In the genomic region with DNA sequence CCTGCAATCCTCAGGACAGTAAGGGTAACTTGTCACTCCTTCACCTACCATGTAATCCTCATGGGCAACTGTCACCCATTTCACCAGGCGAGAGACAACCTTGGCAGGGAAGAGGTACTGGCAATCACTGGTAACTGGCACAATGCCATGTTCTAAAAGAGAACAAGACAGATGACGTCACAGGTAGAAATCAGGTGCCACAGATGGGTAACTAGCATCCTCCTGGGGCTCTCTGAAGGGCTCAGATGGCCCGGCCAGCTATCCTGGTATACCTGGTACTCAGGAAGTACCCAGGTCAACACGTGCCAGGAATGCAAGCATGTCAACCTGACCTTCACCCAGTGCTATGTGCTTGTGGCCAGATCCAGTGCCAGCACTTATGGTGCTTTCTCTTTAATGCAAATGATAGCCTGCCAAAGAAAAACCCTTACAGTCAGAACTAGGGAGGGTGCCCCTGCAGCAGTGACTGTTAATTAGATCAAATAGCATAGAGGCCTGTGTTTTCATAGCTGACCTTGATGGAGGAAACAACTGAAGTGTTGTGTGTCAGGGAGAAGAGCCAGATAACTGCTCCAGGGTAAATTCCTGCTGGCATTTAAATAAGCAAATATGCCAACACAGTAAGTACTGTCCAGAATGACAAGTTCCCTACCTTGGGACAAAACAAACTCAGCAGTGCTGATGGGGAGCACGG, we compare ENCODE assay signal across 21 cellular contexts. TPM values are rescaled to one million over a fixed set of nuclear protein-coding genes. Genes with fewer than 3 reads are reported as not detected.
A peak's percentile ranks its signal among the peaks of the same experiment; 100 is the strongest.
DNase-seq lines count a peak whose midpoint lies in the region; ATAC-seq and TF ChIP-seq lines count a peak whose summit lies in the region.
"Had no signal": no experiment of that assay in that cellular context is flagged by ENCODE, and none has a peak within 500 bp of the region (broad histone marks: within the 10 kb centered on the region; RNA-seq: fewer than 3 reads in every experiment).

No MANE protein-coding gene starts in this region.

- H3K27me3 Mint-ChIP-seq in endothelial cell (ENCODE audit: unreplicated experiment): peaks cover 1% of the 10 kb centered on the region
- H3K27me3 Mint-ChIP-seq: activated CD8-positive, alpha-beta T cell treated with anti-CD3 and anti-CD28 coated beads for 36 hours; CD4-positive, CD25-positive, alpha-beta regulatory T cell; effector memory CD8-positive, alpha-beta T cell; stimulated activated memory B cell treated with anti-CD40 and anti-IgM and Interleukin-4, amounts not matched to agents 10 μg/mL and 1 μg/mL and 100 μg/mL, for 72 hours had no signal

- no peaks in the 10 kb centered on the region for H3K9me3 Mint-ChIP-seq in endothelial cell (ENCODE audit: unreplicated experiment)
- H3K9me3 Mint-ChIP-seq: activated CD8-positive, alpha-beta T cell treated with anti-CD3 and anti-CD28 coated beads for 36 hours; CD4-positive, CD25-positive, alpha-beta regulatory T cell; effector memory CD8-positive, alpha-beta T cell; stimulated activated memory B cell treated with anti-CD40 and anti-IgM and Interleukin-4, amounts not matched to agents 10 μg/mL and 1 μg/mL and 100 μg/mL, for 72 hours had no signal

- H3K4me3 ChIP-seq in gastrocnemius medialis: no peak overlapping the region
- H3K4me3 ChIP-seq: Peyer's patch, transverse colon had no signal

- no peaks in the 10 kb centered on the region for H3K9me3 ChIP-seq in gastrocnemius medialis
- H3K9me3 ChIP-seq: Peyer's patch, transverse colon had no signal

- peak overlapping the region in 3 of 4 donors; percentile 23 to 58 (median 57) for H3K27ac ChIP-seq in gastrocnemius medialis
- H3K27ac ChIP-seq: Peyer's patch, transverse colon had no signal

- TF ChIP-seq POLR2A in gastrocnemius medialis (IDR thresholded peaks at IDR 0.05): no peak

- no peak for TF ChIP-seq CTCF in endothelial cell (IDR thresholded peaks at IDR 0.05; ENCODE audit: unreplicated experiment)
- TF ChIP-seq CTCF in gastrocnemius medialis (IDR thresholded peaks at IDR 0.05 in 4 of 5, conservative IDR thresholded peaks at IDR 0.05 in 1 of 5): no peak

- peaks cover 0 to 69% of the 10 kb centered on the region in 2 donors for H3K36me3 ChIP-seq in gastrocnemius medialis

- no peaks in the 10 kb centered on the region for H3K4me1 Mint-ChIP-seq in endothelial cell (ENCODE audit: unreplicated experiment)
- H3K4me1 Mint-ChIP-seq: CD4-positive, CD25-positive, alpha-beta regulatory T cell; stimulated activated memory B cell treated with anti-CD40 and anti-IgM and Interleukin-4, amounts not matched to agents 10 μg/mL and 1 μg/mL and 100 μg/mL, for 72 hours had no signal

- peak overlapping the region; percentile 73 for H3K4me3 Mint-ChIP-seq in endothelial cell (ENCODE audit: unreplicated experiment)
- H3K4me3 Mint-ChIP-seq: activated CD8-positive, alpha-beta T cell treated with anti-CD3 and anti-CD28 coated beads for 36 hours; effector memory CD8-positive, alpha-beta T cell; stimulated activated memory B cell treated with anti-CD40 and anti-IgM and Interleukin-4, amounts not matched to agents 10 μg/mL and 1 μg/mL and 100 μg/mL, for 72 hours had no signal

- in situ Hi-C loops in gastrocnemius medialis (cut with MboI; ENCODE audit: low sequenced_read_pairs in 4 of 4): no loop called here

- H3K4me1 ChIP-seq in gastrocnemius medialis: peaks cover 4 to 7% of the 10 kb centered on the region in 2 donors
- H3K4me1 ChIP-seq: Peyer's patch, transverse colon had no signal

- H3K27me3 ChIP-seq in gastrocnemius medialis: no peaks in the 10 kb centered on the region
- H3K27me3 ChIP-seq: Peyer's patch, transverse colon had no signal

- ATAC-seq in gastrocnemius medialis: peak; percentile 91 to 93
- ATAC-seq in GM19023 (IDR thresholded peaks at IDR 0.05; ENCODE audit: unreplicated experiment): no peak
- ATAC-seq: activated CD8-positive, alpha-beta T cell treated with anti-CD3 and anti-CD28 coated beads for 36 hours; effector memory CD8-positive, alpha-beta T cell; stimulated activated memory B cell treated with anti-CD40 and anti-IgM and Interleukin-4, amounts not matched to agents 10 μg/mL and 1 μg/mL and 100 μg/mL, for 72 hours had no signal

- intact Hi-C loops in gastrocnemius medialis (cut with DNase I; ENCODE audit: low total_unique reads): no loop called here

- DNase-seq in NCI-H1436 (lab: John Stamatoyannopoulos, UW) (peak; percentile 2), NCI-H1436 treated with DMSO at 0.1 percent for 48 hours (lab: John Stamatoyannopoulos, UW) (no peak), NCI-H2227 treated with DMSO at 0.1 percent for 48 hours (lab: John Stamatoyannopoulos, UW) (peak; percentile 33), endothelial cell (ENCODE audit: low spot score) (no peak), gastrocnemius medialis (peak; percentile 9 to 48), kidney tubule cell (ENCODE audit: low spot score) (no peak), AG08395 (ENCODE audit: low spot score) (no peak)
- DNase-seq: activated CD8-positive, alpha-beta T cell treated with anti-CD3 and anti-CD28 coated beads for 36 hours; CD4-positive, CD25-positive, alpha-beta regulatory T cell; central memory CD4-positive, alpha-beta T cell; DMS79 treated with DMSO at 0.1 percent for 48 hours; effector memory CD8-positive, alpha-beta T cell; NCI-H1092 treated with DMSO at 0.1 percent for 48 hours; NCI-H82; Peyer's patch; stimulated activated CD4-positive, alpha-beta T cell treated with anti-CD3 and anti-CD28 coated beads, Interleukin-12 subunit alpha, Interleukin-12 subunit beta, amount 100 ng/mL, for 4 hours; SW 1271; transverse colon had no signal

- peaks cover 37% of the 10 kb centered on the region for H3K36me3 Mint-ChIP-seq in endothelial cell (ENCODE audit: low read depth, unreplicated experiment)

- no peak overlapping the region for H3K27ac Mint-ChIP-seq in endothelial cell (ENCODE audit: unreplicated experiment)
- H3K27ac Mint-ChIP-seq: activated CD8-positive, alpha-beta T cell treated with anti-CD3 and anti-CD28 coated beads for 36 hours; stimulated activated memory B cell treated with anti-CD40 and anti-IgM and Interleukin-4, amounts not matched to agents 10 μg/mL and 1 μg/mL and 100 μg/mL, for 72 hours had no signal

RNA-seq across cellular contexts. Expression of gene THOC5, which starts 36.2 kb away (rescaled TPM):
- total RNA-seq in endothelial cell (ENCODE audit: unreplicated experiment): 76.4 TPM
- 10 to 100 TPM; 38.4 to 71.4 (median 56.3) TPM for total RNA-seq in gastrocnemius medialis

RNA-seq across cellular contexts. Expression of gene NEFH, which starts 37.3 kb away (rescaled TPM):
- 18.2 TPM for total RNA-seq in endothelial cell (ENCODE audit: unreplicated experiment)
- total RNA-seq in gastrocnemius medialis: under 1 TPM in 2 of 4 donors, not detected in 2; 0.15 to 0.18 TPM
- total RNA-seq: A172 had no signal

Comparison
In these comparisons a context has a peak if more than half of its experiments do, and no peak if none do; other contexts are left out.
1. DNase-seq: peak in NCI-H1436 (single experiment), NCI-H2227 treated with DMSO at 0.1 percent for 48 hours (single experiment) and gastrocnemius medialis (2 of 2); none in NCI-H1436 treated with DMSO at 0.1 percent for 48 hours (single experiment), endothelial cell (single experiment), kidney tubule cell (single experiment) and AG08395 (single experiment).
2. RNA of gene NEFH, which starts 37.3 kb away (total RNA-seq): 18.2 TPM in endothelial cell (single experiment); 0.15 to 0.18 TPM in gastrocnemius medialis; every median in the first group is over 10 times any median in the second.